In genomic region chr3:18389108-18389733, GRCh38 we compare ENCODE assay signal across 8 cellular contexts. TPM values are rescaled to one million over a fixed set of nuclear protein-coding genes. Genes with fewer than 3 reads are reported as not detected.
A peak's percentile ranks its signal among the peaks of the same experiment; 100 is the strongest.
DNase-seq lines count a peak whose midpoint lies in the region; ATAC-seq and TF ChIP-seq lines count a peak whose summit lies in the region.

No MANE protein-coding gene starts in this region.

- no peak for ATAC-seq in stimulated activated naive CD8-positive, alpha-beta T cell treated with anti-CD3 and anti-CD28 coated beads, Interleukin-15, Interleukin-2, amounts not matched to agents 100 U/mL and 50 U/mL, for 24 hours
- no peak for ATAC-seq in stimulated activated naive CD8-positive, alpha-beta T cell treated with anti-CD3 and anti-CD28 coated beads, Interleukin-15, amount 100 ng/mL, for 72 hours
- ATAC-seq in HG03196 (IDR thresholded peaks at IDR 0.05; ENCODE audit: unreplicated experiment), result no peak

- no peaks in the 10 kb centered on the region for H3K27me3 Mint-ChIP-seq in stimulated activated naive CD8-positive, alpha-beta T cell treated with anti-CD3 and anti-CD28 coated beads, Interleukin-15, amount 100 ng/mL, for 72 hours
- H3K27me3 Mint-ChIP-seq in brain (no peaks in the 10 kb centered on the region), mesothelial cell of epicardium (ENCODE audit: low read depth) (no peaks in the 10 kb centered on the region)

- H3K36me3 Mint-ChIP-seq in brain (peaks cover 25% of the 10 kb centered on the region), mesothelial cell of epicardium (peaks cover 15% of the 10 kb centered on the region)

- no peaks in the 10 kb centered on the region for H3K9me3 Mint-ChIP-seq in stimulated activated naive CD8-positive, alpha-beta T cell treated with anti-CD3 and anti-CD28 coated beads, Interleukin-15, amount 100 ng/mL, for 72 hours
- no peaks in the 10 kb centered on the region for H3K9me3 Mint-ChIP-seq in brain
- H3K9me3 Mint-ChIP-seq in mesothelial cell of epicardium, result no peaks in the 10 kb centered on the region

- TF ChIP-seq CTCF in brain (conservative IDR thresholded peaks at IDR 0.05) (peak; percentile 81 to 93), mesothelial cell of epicardium (IDR thresholded peaks at IDR 0.05; ENCODE audit: unreplicated experiment) (peak; percentile 88)

- peak; percentile 35 for DNase-seq in stimulated activated naive CD8-positive, alpha-beta T cell treated with anti-CD3 and anti-CD28 coated beads, Interleukin-15, Interleukin-2, amounts not matched to agents 100 U/mL and 50 U/mL, for 24 hours
- no peak for DNase-seq in stimulated activated naive CD8-positive, alpha-beta T cell treated with anti-CD3 and anti-CD28 coated beads, Interleukin-15, amount 100 ng/mL, for 72 hours
- DNase-seq in NCI-H2029 treated with DMSO at 0.1 percent for 48 hours (lab: John Stamatoyannopoulos, UW) (peak; percentile 18), mesothelial cell of epicardium (ENCODE audit: low spot score in 2 of 2, unreplicated experiment in 2 of 2) (no peak), amygdala (lab: John Stamatoyannopoulos, UW) (no peak), UCSD-AML1 (lab: John Stamatoyannopoulos, UW; ENCODE audit: unreplicated experiment) (no peak)

- peak overlapping the region in 1 of 2 donors; percentile 15 for H3K4me3 Mint-ChIP-seq in stimulated activated naive CD8-positive, alpha-beta T cell treated with anti-CD3 and anti-CD28 coated beads, Interleukin-15, amount 100 ng/mL, for 72 hours
- H3K4me3 Mint-ChIP-seq in brain (no peak overlapping the region), mesothelial cell of epicardium (no peak overlapping the region)

- no peak overlapping the region for H3K27ac Mint-ChIP-seq in stimulated activated naive CD8-positive, alpha-beta T cell treated with anti-CD3 and anti-CD28 coated beads, Interleukin-15, amount 100 ng/mL, for 72 hours
- H3K27ac Mint-ChIP-seq in brain, result no peak overlapping the region
- no peak overlapping the region for H3K27ac Mint-ChIP-seq in mesothelial cell of epicardium

- H3K4me1 Mint-ChIP-seq in stimulated activated naive CD8-positive, alpha-beta T cell treated with anti-CD3 and anti-CD28 coated beads, Interleukin-15, amount 100 ng/mL, for 72 hours, result peaks cover 66% of the 10 kb centered on the region
- H3K4me1 Mint-ChIP-seq in brain (peaks cover 17% of the 10 kb centered on the region), mesothelial cell of epicardium (peaks cover 31% of the 10 kb centered on the region)

RNA-seq across cellular contexts. Expression of gene SATB1, which starts 35.9 kb away (rescaled TPM):
- 24.1 TPM for polyA plus RNA-seq in brain (ENCODE audit: insufficient read depth, low read depth, low replicate concordance)
- 72.6 to 81.4 TPM (median 76.7 TPM) in 3 replicates for total RNA-seq in mesothelial cell of epicardium

Comparison
In these comparisons a context has a peak if more than half of its experiments do, and no peak if none do; other contexts are left out.
1. DNase-seq: peak in stimulated activated naive CD8-positive, alpha-beta T cell treated with anti-CD3 and anti-CD28 coated beads, Interleukin-15, Interleukin-2, amounts not matched to agents 100 U/mL and 50 U/mL, for 24 hours (single experiment) and NCI-H2029 treated with DMSO at 0.1 percent for 48 hours (single experiment); none in stimulated activated naive CD8-positive, alpha-beta T cell treated with anti-CD3 and anti-CD28 coated beads, Interleukin-15, amount 100 ng/mL, for 72 hours (0 of 2), mesothelial cell of epicardium (0 of 2), amygdala (0 of 56) and UCSD-AML1 (single experiment).